ENCODE assay signal across 12 cellular contexts in the genomic region with DNA sequence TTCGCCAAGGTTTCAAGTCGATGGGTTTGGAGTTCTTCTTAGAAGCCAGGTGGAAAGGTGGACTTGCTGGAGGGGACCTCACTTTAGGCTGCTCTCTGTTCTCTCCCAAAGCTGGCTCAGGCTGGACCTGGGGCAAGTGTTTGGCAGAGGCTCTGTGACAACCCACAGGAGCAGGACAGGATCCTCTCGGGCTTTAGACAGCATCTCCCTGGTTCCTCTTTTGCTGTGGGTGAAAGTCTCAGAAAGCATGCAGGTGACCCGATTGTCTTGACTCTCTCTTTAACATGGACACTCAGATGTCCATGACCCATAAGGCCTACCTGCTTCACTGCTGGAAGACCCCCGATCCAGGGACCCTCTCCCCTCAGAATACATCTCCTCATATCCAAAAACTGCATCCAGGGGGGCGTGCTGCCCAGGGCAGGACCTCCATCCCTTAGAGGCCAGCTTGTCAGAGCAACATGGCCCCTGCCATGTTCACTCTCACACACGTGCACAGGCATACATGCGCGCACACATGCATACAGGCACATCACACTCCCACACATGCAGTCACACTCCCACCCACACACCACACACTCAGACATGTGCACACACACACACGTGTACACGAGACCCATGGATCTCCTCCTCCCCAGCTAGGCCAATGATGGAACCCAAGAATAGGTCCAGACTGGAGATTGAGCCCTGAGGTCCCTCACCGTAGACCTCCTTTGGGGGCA. TPM values are rescaled to one million over a fixed set of nuclear protein-coding genes. Genes with fewer than 3 reads are reported as not detected.
DNase-seq lines count a peak whose midpoint lies in the region; ATAC-seq, FAIRE-seq and TF ChIP-seq lines count a peak whose summit lies in the region.
"Had no signal": no experiment of that assay in that cellular context is flagged by ENCODE, and none has a peak within 500 bp of the region (broad histone marks: within the 10 kb centered on the region; RNA-seq: fewer than 3 reads in every experiment).

No MANE protein-coding gene starts in this region.

- H3K4me3 Mint-ChIP-seq in nephron progenitor cell: no peak overlapping the region

- H3K9me1 ChIP-seq in K562 (ENCODE audit: control insufficient read depth, insufficient read depth, low read length): peaks cover 5% of the 10 kb centered on the region

- CTCF ChIA-PET in HEK293 (lab: Yijun Ruan, JAX) (interaction anchor here (0.6 to 1.5 kb wide), 2 partner anchors 40 to 42 kb away, joined by 3 to 4 read pairs; no protein-coding TSS in a partner anchor), K562 (lab: Yijun Ruan, JAX; ENCODE audit: low intra/inter-chr PET ratio) (interaction anchor here (0.6 kb wide), 1 partner anchor 23 kb away, joined by 5 read pairs; no protein-coding TSS in a partner anchor)

- H3K9me3 ChIP-seq in HEK293 (ENCODE audit: control insufficient read depth, insufficient read depth, low read depth, low read length): no peaks in the 10 kb centered on the region
- H3K9me3 ChIP-seq in K562 (replicated peaks; ENCODE audit: control insufficient read depth, insufficient read depth, low read depth, low read length): no peaks in the 10 kb centered on the region

- H3K27ac Mint-ChIP-seq in nephron progenitor cell: peak overlapping the region; percentile 51

- no peak overlapping the region for H3K9ac ChIP-seq in K562 (ENCODE audit: insufficient read depth in 1 of 2, low read depth in 2 of 2, low read length in 2 of 2)

- TF ChIP-seq RAD21 in K562 (CRISPR knock-in tag; conservative IDR thresholded peaks at IDR 0.05 in 1 of 2, IDR thresholded peaks at IDR 0.05 in 1 of 2): no peak

- H3K79me2 ChIP-seq in ACC112 (ENCODE audit: control insufficient read depth, insufficient read depth, low read length, unreplicated experiment) (no peaks in the 10 kb centered on the region), K562 (ENCODE audit: control insufficient read depth, insufficient read depth, low read length) (no peaks in the 10 kb centered on the region)

- FAIRE-seq in K562 (lab: Jason Lieb, UNC): no peak

- H4K20me1 ChIP-seq in K562 (replicated peaks; ENCODE audit: control insufficient read depth, insufficient read depth, low read length): peaks cover 12% of the 10 kb centered on the region; the same call in 1 of the 2 replicates

- no peak overlapping the region for H3K4me2 ChIP-seq in K562 (ENCODE audit: insufficient read depth, low read length)

- H3K27me3 Mint-ChIP-seq in nephron progenitor cell (ENCODE audit: low read depth, poor library complexity): peaks cover 6% of the 10 kb centered on the region

- TF ChIP-seq CTCF in HEK293 (tag by site-specific recombination; IDR thresholded peaks at IDR 0.05): no peak
- TF ChIP-seq CTCF in K562 (IDR thresholded peaks at IDR 0.05 in 2 of 3, conservative IDR thresholded peaks at IDR 0.05 in 1 of 3; ENCODE audit: insufficient read depth in 2 of 3, low read depth in 1 of 3, low read length in 3 of 3): no peak
- no peak for TF ChIP-seq CTCF in nephron progenitor cell (IDR thresholded peaks at IDR 0.05)
- TF ChIP-seq CTCF in omental fat pad (IDR thresholded peaks at IDR 0.05): no peak

- H3K27ac ChIP-seq in ACC112 (ENCODE audit: low read depth, low read length) (peak overlapping the region; percentile 85), HEK293 (ENCODE audit: extremely low read depth, low read depth, low read length) (no peak overlapping the region), K562 (ENCODE audit: extremely low read depth, low read depth, low read length) (no peak overlapping the region)

- DNase-seq in K562 (ENCODE audit: extremely low read depth in 1 of 4, low spot score in 3 of 4) (no peak), nephron progenitor cell (no peak), AG08395 (ENCODE audit: low spot score) (no peak), SHP77 (lab: John Stamatoyannopoulos, UW) (no peak), amygdala (lab: John Stamatoyannopoulos, UW) (no peak), omental fat pad (ENCODE audit: low spot score) (no peak)
- DNase-seq: activated CD4-positive, CD25-positive, alpha-beta regulatory T cell; activated effector memory CD4-positive, alpha-beta T cell treated with anti-CD3 and anti-CD28 coated beads, Interleukin-2, amount 50 U/mL, for 16 hours; NCI-H345 had no signal

- no peaks in the 10 kb centered on the region for H3K9me3 Mint-ChIP-seq in nephron progenitor cell

- POLR2A ChIA-PET in HEK293 (lab: Yijun Ruan, JAX) (interaction anchor here (1.3 kb wide), 1 partner anchor 21 kb away, joined by 4 read pairs; the partner anchor contains the start of genes CYB5RL and MRPL37), K562 (lab: Yijun Ruan, JAX) (interaction anchor here (0.6 to 15.5 kb wide), 8 partner anchors 8 to 360 kb away, joined by 3 to 148 read pairs (median 4); partner anchors contain the start of genes CYB5RL and MRPL37)

- peaks cover 30% of the 10 kb centered on the region for H3K4me1 ChIP-seq in ACC112 (ENCODE audit: control insufficient read depth, insufficient read depth, low read length, unreplicated experiment)
- H3K4me1 ChIP-seq in HEK293 (ENCODE audit: control insufficient read depth, insufficient read depth, low read length): no peaks in the 10 kb centered on the region
- peaks cover 0 to 28% of the 10 kb centered on the region in 2 experiments; a peak in 2 of 5 replicates for H3K4me1 ChIP-seq in K562 (replicated peaks in 1 of 2; ENCODE audit: control insufficient read depth in 2 of 2, insufficient read depth in 2 of 2, low read length in 2 of 2)

- H3K27me3 ChIP-seq in ACC112 (ENCODE audit: insufficient read depth, low read length) (no peaks in the 10 kb centered on the region), K562 (ENCODE audit: control insufficient read depth in 2 of 2, insufficient read depth in 2 of 2, low read length in 2 of 2) (no peaks in the 10 kb centered on the region)

- peaks cover 40% of the 10 kb centered on the region for H3K36me3 Mint-ChIP-seq in nephron progenitor cell (ENCODE audit: low read depth)

- ATAC-seq in K562: no peak; the same call in 2 of the 3 replicates
- ATAC-seq in omental fat pad (ENCODE audit: low FRiP score): no peak

- no peak overlapping the region for H3K4me3 ChIP-seq in ACC112 (ENCODE audit: low read depth, low read length)
- no peak overlapping the region for H3K4me3 ChIP-seq in HEK293 (ENCODE audit: low read depth, low read length)
- H3K4me3 ChIP-seq in K562: no peak overlapping the region
- H3K4me3 ChIP-seq: lung had no signal

- H2AFZ ChIP-seq in ACC112 (ENCODE audit: low read length, unreplicated experiment): no peak overlapping the region
- H2AFZ ChIP-seq in K562 (ENCODE audit: low read depth, low read length): no peak overlapping the region

- TF ChIP-seq EP300 in K562 (IDR thresholded peaks at IDR 0.05; ENCODE audit: low read length): no peak

- peak; percentile 64 for TF ChIP-seq POLR2A in K562 (conservative IDR thresholded peaks at IDR 0.05)

- in situ Hi-C loops in K562 (cut with MboI): no loop called here

- no TSS peak for BruUV-seq in K562 (replicated peaks; lab: Mats Ljungman, UMichigan)

- intact Hi-C loops in K562 (cut with micrococcal nuclease): no loop called here

- H3K36me3 ChIP-seq in ACC112 (ENCODE audit: insufficient read depth, low read length): peaks cover 16% of the 10 kb centered on the region
- H3K36me3 ChIP-seq in HEK293 (ENCODE audit: control insufficient read depth in 2 of 2, insufficient read depth in 1 of 2, low read length in 2 of 2): peaks cover 12 to 59% of the 10 kb centered on the region in 2 experiments; a peak in 2 of 3 replicates
- H3K36me3 ChIP-seq in K562 (ENCODE audit: control insufficient read depth, insufficient read depth, low read length): peaks cover 72% of the 10 kb centered on the region

- WGBS in K562 (ENCODE audit: insufficient coverage, low coverage, missing lambda C conversion rate): 82% methylated on average over 11 of the region's 12 CpGs

- peaks cover 46% of the 10 kb centered on the region for H3K4me1 Mint-ChIP-seq in nephron progenitor cell

RNA-seq across cellular contexts. Expression of gene MRPL37, which starts 21.3 kb away (rescaled TPM):
- total RNA-seq in K562 (2011; cell fraction: chromatin; rRNA removed; ENCODE audit: low replicate concordance): 14.4 and 25.2 TPM in 2 replicates
- 24.8 and 26.6 TPM in 2 replicates for total RNA-seq in K562 (2011; cell fraction: nucleolus; rRNA removed)
- total RNA-seq in K562 (2011; cell fraction: nucleoplasm; rRNA removed): 26.0 and 33.7 TPM in 2 replicates
- total RNA-seq in K562 (2014; rRNA removed) (193 and 248 TPM in 2 replicates), K562 (2014; rRNA removed; fragmentation: Illumina TruSeq; extraction: Trizol) (152 TPM in 2 replicates), K562 (2015; rRNA removed; fragmentation: Illumina TruSeq; extraction: Trizol) (175 and 180 TPM in 2 replicates), K562 (2021) (226 and 236 TPM in 2 replicates), omental fat pad (10 to 100 TPM; 53.2 to 84.9 (median 56.9) TPM)
- polyA plus RNA-seq in K562 (2011; rRNA removed) (66.9 and 72.9 TPM in 2 replicates), K562 (2014; fragmentation: Illumina TruSeq; extraction: Trizol) (244 and 303 TPM in 2 replicates), K562 (2014; fragmentation: Nextera tagmentation; extraction: Ambion mirVana) (10 to 100 TPM; 52.2 to 79.7 TPM), K562 (2014; rRNA removed) (202 and 235 TPM in 2 replicates)
- polyA plus RNA-seq in K562 (2011; cell fraction: cytosol; rRNA removed): 93.0 and 93.1 TPM in 2 replicates
- 36.4 and 42.0 TPM in 2 replicates for polyA plus RNA-seq in K562 (2011; cell fraction: nucleus; rRNA removed)
- 179 and 203 TPM in 2 replicates for polyA plus RNA-seq in K562 (2012)
- polyA minus RNA-seq in K562 (2011; rRNA and poly(A)+ RNA removed): 31.8 and 36.8 TPM in 2 replicates
- 32.4 and 42.5 TPM in 2 replicates for polyA minus RNA-seq in K562 (2011; cell fraction: cytosol; rRNA and poly(A)+ RNA removed)
- polyA minus RNA-seq in K562 (2011; cell fraction: nucleus; rRNA and poly(A)+ RNA removed): 12.3 and 19.7 TPM in 2 replicates

RNA-seq across cellular contexts. Expression of gene CYB5RL, which starts 21.4 kb away (rescaled TPM):
- 21.5 and 31.8 TPM in 2 replicates for total RNA-seq in K562 (2011; cell fraction: chromatin; rRNA removed; ENCODE audit: low replicate concordance)
- total RNA-seq in K562 (2011; cell fraction: nucleolus; rRNA removed): 25.8 and 27.7 TPM in 2 replicates
- total RNA-seq in K562 (2011; cell fraction: nucleoplasm; rRNA removed): 22.4 and 29.6 TPM in 2 replicates
- total RNA-seq in K562 (2014; rRNA removed): 7.9 and 9.6 TPM in 2 replicates
- 8.3 and 11.2 TPM in 2 replicates for total RNA-seq in K562 (2014; rRNA removed; fragmentation: Illumina TruSeq; extraction: Trizol)
- 10.5 and 12.7 TPM in 2 replicates for total RNA-seq in K562 (2015; rRNA removed; fragmentation: Illumina TruSeq; extraction: Trizol)
- 15.2 and 16.9 TPM in 2 replicates for total RNA-seq in K562 (2021)
- 11.3 and 12.3 TPM in 2 replicates for polyA plus RNA-seq in K562 (2011; rRNA removed)
- polyA plus RNA-seq in K562 (2011; cell fraction: cytosol; rRNA removed): 15.1 and 18.6 TPM in 2 replicates
- polyA plus RNA-seq in K562 (2011; cell fraction: nucleus; rRNA removed): 11.4 and 21.0 TPM in 2 replicates
- polyA plus RNA-seq in K562 (2012): 9.8 and 11.3 TPM in 2 replicates
- 14.7 and 18.0 TPM in 2 replicates for polyA plus RNA-seq in K562 (2014; fragmentation: Illumina TruSeq; extraction: Trizol)
- 1 to 10 TPM; 8.8 to 8.9 TPM for polyA plus RNA-seq in K562 (2014; fragmentation: Nextera tagmentation; extraction: Ambion mirVana)
- polyA plus RNA-seq in K562 (2014; rRNA removed): 9.4 and 13.3 TPM in 2 replicates
- 8.3 and 14.1 TPM in 2 replicates for polyA minus RNA-seq in K562 (2011; rRNA and poly(A)+ RNA removed)
- polyA minus RNA-seq in K562 (2011; cell fraction: cytosol; rRNA and poly(A)+ RNA removed): 6.2 and 7.9 TPM in 2 replicates
- polyA minus RNA-seq in K562 (2011; cell fraction: nucleus; rRNA and poly(A)+ RNA removed): 8.2 and 11.0 TPM in 2 replicates
- 1 to 10 TPM; 3.1 to 7.1 (median 4.1) TPM for total RNA-seq in omental fat pad
